37 cellular contexts compared by ENCODE assay signal in the genomic region with DNA sequence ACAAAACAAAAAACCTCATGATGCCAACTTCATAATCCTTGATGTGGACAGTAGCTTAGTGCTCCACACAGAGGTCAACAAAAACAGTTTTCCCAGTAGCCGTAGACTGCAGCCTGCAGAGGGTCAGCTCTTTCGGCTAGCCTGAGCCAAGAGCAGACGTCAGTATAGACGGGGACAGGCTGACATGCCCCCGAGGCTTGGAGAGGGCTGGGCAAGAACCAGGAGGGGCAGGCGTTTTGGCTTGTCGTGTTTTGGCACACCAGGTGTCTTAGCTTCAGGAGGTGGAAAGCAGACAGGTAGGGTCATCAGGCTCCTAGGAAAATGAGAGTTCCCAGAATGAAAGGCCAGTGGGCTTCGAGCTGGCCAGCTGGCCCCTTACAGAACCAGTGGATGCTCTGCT. TPM values are rescaled to one million over a fixed set of nuclear protein-coding genes. Genes with fewer than 3 reads are reported as not detected.
DNase-seq lines count a peak whose midpoint lies in the region; ATAC-seq and TF ChIP-seq lines count a peak whose summit lies in the region.
"Had no signal": no experiment of that assay in that cellular context is flagged by ENCODE, and none has a peak within 500 bp of the region (broad histone marks: within the 10 kb centered on the region; RNA-seq: fewer than 3 reads in every experiment).

No MANE protein-coding gene starts in this region.

- peak overlapping the region; percentile 42; the same call in 1 of the 2 replicates for H3K9ac ChIP-seq in Karpas-422 (ENCODE audit: low read length)
- H3K9ac ChIP-seq: BLaER1 had no signal

- H3K9me2 ChIP-seq in Karpas-422 (replicated peaks; ENCODE audit: insufficient read depth, low read length) (no peaks in the 10 kb centered on the region), OCI-LY7 (ENCODE audit: insufficient read depth, low read length) (no peaks in the 10 kb centered on the region)

- peak overlapping the region; percentile 35 for H3K27ac Mint-ChIP-seq in activated naive CD4-positive, alpha-beta T cell treated with anti-CD3 and anti-CD28 coated beads, Interleukin-2, amount 50 U/mL, for 24 hours
- H3K27ac Mint-ChIP-seq: B cell; CD14-positive monocyte; CD4-positive, alpha-beta T cell; CD8-positive, alpha-beta T cell had no signal

- H3K4me1 ChIP-seq in Karpas-422 (ENCODE audit: low read length) (peaks cover 29% of the 10 kb centered on the region), OCI-LY7 (ENCODE audit: insufficient read depth, low read length, poor library complexity, severe bottlenecking) (peaks cover 12% of the 10 kb centered on the region), spleen (peaks cover 0 to 9% (median 3%) of the 10 kb centered on the region in 6 donors)
- H3K4me1 ChIP-seq: A549, BE2C had no signal

- H2AFZ ChIP-seq in Karpas-422 (ENCODE audit: low read length) (no peak overlapping the region; the same call in 1 of the 2 replicates), OCI-LY7 (ENCODE audit: low read length) (no peak overlapping the region)

- intact Hi-C loops in OCI-LY7 (cut with micrococcal nuclease; ENCODE audit: unreplicated experiment) = no loop called here
- intact Hi-C loops in spleen (cut with DNase I; ENCODE audit: low total_unique reads) = no loop called here

- BruUV-seq in OCI-LY7 (replicated peaks; lab: Mats Ljungman, UMichigan) = no TSS peak

- DNase-seq in activated naive CD4-positive, alpha-beta T cell treated with Interleukin-2 at 50 U/mL for 16 hours = no peak
- DNase-seq in Karpas-422 = no peak
- no peak for DNase-seq in OCI-LY7 (ENCODE audit: low spot score)
- peak; percentile 54 for DNase-seq in spleen
- no peak for DNase-seq in globus pallidus (ENCODE audit: low spot score)
- DNase-seq: 8988T; ACHN; AML-193; BE2C; Caco-2; Calu3; CD4-positive, alpha-beta memory T cell; CD4-positive, alpha-beta T cell; CD4-positive, CD25-positive, alpha-beta regulatory T cell; CD8-positive, alpha-beta memory T cell; CD8-positive, alpha-beta T cell; COR-L47; DMS 273 treated with DMSO at 0.1 percent for 48 hours; DMS153; DMS53; DMS79; DMS79 treated with DMSO at 0.1 percent for 48 hours; DND-41; EL had no signal

- ATAC-seq in HG03095 (IDR thresholded peaks at IDR 0.05; ENCODE audit: unreplicated experiment) (no peak), HG02571 (IDR thresholded peaks at IDR 0.05; ENCODE audit: unreplicated experiment) (no peak)
- ATAC-seq: A549; CD8-positive, alpha-beta T cell had no signal

- H3K4me2 ChIP-seq in Karpas-422 (ENCODE audit: low read depth, low read length, poor library complexity, severe bottlenecking) (peak overlapping the region; percentile 36), OCI-LY7 (ENCODE audit: low read length) (no peak overlapping the region)
- H3K4me2 ChIP-seq: A549 had no signal

- H3K36me3 Mint-ChIP-seq in activated naive CD4-positive, alpha-beta T cell treated with anti-CD3 and anti-CD28 coated beads, Interleukin-2, amount 50 U/mL, for 24 hours = peaks cover 1% of the 10 kb centered on the region
- H3K36me3 Mint-ChIP-seq: CD14-positive monocyte; CD4-positive, alpha-beta memory T cell; CD4-positive, CD25-positive, alpha-beta regulatory T cell; CD8-positive, alpha-beta memory T cell; CD8-positive, alpha-beta T cell had no signal

- H4K20me1 ChIP-seq in Karpas-422 (ENCODE audit: insufficient read depth, low read depth, low read length) = no peaks in the 10 kb centered on the region
- no peaks in the 10 kb centered on the region for H4K20me1 ChIP-seq in OCI-LY7 (ENCODE audit: insufficient read depth, low read length)

- H3K79me2 ChIP-seq in Karpas-422 (ENCODE audit: low read length) = no peaks in the 10 kb centered on the region
- H3K79me2 ChIP-seq in OCI-LY7 (ENCODE audit: insufficient read depth, low read depth, low read length) = no peaks in the 10 kb centered on the region

- WGBS in spleen, 5 donors = 81 to 96% (median 92%) methylated on average over 8 of the region's 8 CpGs

- no peaks in the 10 kb centered on the region for H3K4me1 Mint-ChIP-seq in activated naive CD4-positive, alpha-beta T cell treated with anti-CD3 and anti-CD28 coated beads, Interleukin-2, amount 50 U/mL, for 24 hours
- H3K4me1 Mint-ChIP-seq: CD14-positive monocyte; CD4-positive, alpha-beta memory T cell; CD8-positive, alpha-beta memory T cell had no signal

- peaks cover 7% of the 10 kb centered on the region; the same call in 1 of the 2 replicates for H3K36me3 ChIP-seq in Karpas-422 (ENCODE audit: insufficient read depth, low read length)
- peaks cover 21% of the 10 kb centered on the region; the same call in 1 of the 2 replicates for H3K36me3 ChIP-seq in OCI-LY7 (ENCODE audit: insufficient read depth, low read length)
- H3K36me3 ChIP-seq in spleen = peaks cover 0 to 53% (median 14%) of the 10 kb centered on the region in 6 donors
- H3K36me3 ChIP-seq: BE2C had no signal

- H3K9me3 ChIP-seq in Karpas-422 (ENCODE audit: low read length) (no peaks in the 10 kb centered on the region), OCI-LY7 (ENCODE audit: low read length) (no peaks in the 10 kb centered on the region), spleen (no peaks in the 10 kb centered on the region)
- H3K9me3 ChIP-seq: A549; BE2C; BLaER1; BLaER1 treated with 17β-estradiol and CSF1 and Interleukin-3, amounts not matched to agents 10 nM and 100 nM; Caco-2 had no signal

- H3K27me3 ChIP-seq in Karpas-422 (ENCODE audit: low read length) (no peaks in the 10 kb centered on the region), spleen (replicated peaks in 1 of 7) (no peaks in the 10 kb centered on the region)
- H3K27me3 ChIP-seq: BE2C; BLaER1; BLaER1 treated with 17β-estradiol and CSF1 and Interleukin-3, amounts not matched to agents 10 nM and 100 nM had no signal

- H3K4me3 ChIP-seq in Karpas-422 (ENCODE audit: low read length) (no peak overlapping the region), OCI-LY7 (ENCODE audit: low read depth, low read length, poor library complexity, severe bottlenecking) (no peak overlapping the region), spleen (no peak overlapping the region)
- H3K4me3 ChIP-seq: A549; BLaER1; BLaER1 treated with 17β-estradiol and CSF1 and Interleukin-3, amounts not matched to agents 10 nM and 100 nM had no signal

- no peak for TF ChIP-seq CTCF in OCI-LY7 (conservative IDR thresholded peaks at IDR 0.05; ENCODE audit: low read length)
- TF ChIP-seq CTCF in spleen (IDR thresholded peaks at IDR 0.05 in 8 of 11, conservative IDR thresholded peaks at IDR 0.05 in 3 of 11) = no peak

- H3K9me3 Mint-ChIP-seq in activated naive CD4-positive, alpha-beta T cell treated with anti-CD3 and anti-CD28 coated beads, Interleukin-2, amount 50 U/mL, for 24 hours = no peaks in the 10 kb centered on the region
- H3K9me3 Mint-ChIP-seq: CD4-positive, alpha-beta memory T cell; CD4-positive, alpha-beta T cell; CD8-positive, alpha-beta memory T cell; CD8-positive, alpha-beta T cell had no signal

- no peak for TF ChIP-seq POLR2A in spleen (IDR thresholded peaks at IDR 0.05)

- no peaks in the 10 kb centered on the region for H3K27me3 Mint-ChIP-seq in activated naive CD4-positive, alpha-beta T cell treated with anti-CD3 and anti-CD28 coated beads, Interleukin-2, amount 50 U/mL, for 24 hours
- H3K27me3 Mint-ChIP-seq: B cell; CD4-positive, alpha-beta memory T cell; CD4-positive, alpha-beta T cell had no signal

- no peak overlapping the region for H3K4me3 Mint-ChIP-seq in activated naive CD4-positive, alpha-beta T cell treated with anti-CD3 and anti-CD28 coated beads, Interleukin-2, amount 50 U/mL, for 24 hours
- H3K4me3 Mint-ChIP-seq: B cell; CD14-positive monocyte; CD4-positive, alpha-beta memory T cell; CD4-positive, alpha-beta T cell; CD4-positive, CD25-positive, alpha-beta regulatory T cell; CD8-positive, alpha-beta memory T cell; CD8-positive, alpha-beta T cell had no signal

- H3K27ac ChIP-seq in Karpas-422 (ENCODE audit: low read length) = peak overlapping the region; percentile 84
- H3K27ac ChIP-seq in OCI-LY7 (ENCODE audit: low read depth, low read length, poor library complexity, severe bottlenecking) = peak overlapping the region; percentile 29
- no peak overlapping the region for H3K27ac ChIP-seq in spleen
- H3K27ac ChIP-seq: 22Rv1; A549; BLaER1; BLaER1 treated with 17β-estradiol and CSF1 and Interleukin-3, amounts not matched to agents 10 nM and 100 nM; C4-2B had no signal

- CTCF ChIA-PET in OCI-LY7 (lab: Charles Lee; ENCODE audit: unreplicated experiment) = interaction anchor here (1.4 to 1.5 kb wide), 2 partner anchors 9 to 11 kb away, joined by 3 to 20 read pairs; no protein-coding TSS in a partner anchor

- POLR2A ChIA-PET in OCI-LY7 (lab: Charles Lee) = interaction anchor here (0.6 to 0.7 kb wide), 2 partner anchors 296 to 1480 kb away, joined by 3 read pairs; no protein-coding TSS in a partner anchor

RNA-seq across cellular contexts. Expression of gene CAND2, which starts 21.8 kb away (rescaled TPM):
- total RNA-seq in Karpas-422 (2014; rRNA removed; shearing (Covaris generic); ENCODE audit: low replicate concordance) = 13.0 and 21.6 TPM in 2 replicates
- 8.9 and 11.0 TPM in 2 replicates for total RNA-seq in OCI-LY7 (2014; rRNA removed; shearing (Covaris generic))
- total RNA-seq in OCI-LY7 (2022) = 4.0 and 4.1 TPM in 2 replicates
- 10 to 100 TPM in 1 of 7 donors, 1 to 10 TPM in 6; 4.0 to 12.2 (median 8.0) TPM for total RNA-seq in spleen
- 1 to 10 TPM in 1 of 3 donors, under 1 TPM in 2; 0.78 to 2.6 (median 0.88) TPM for polyA plus RNA-seq in spleen
- total RNA-seq: Caco-2, Calu3 had no signal
- polyA plus RNA-seq: CD14-positive monocyte had no signal

RNA-seq across cellular contexts. Expression of gene RPL32, which starts 23.1 kb away (rescaled TPM):
- 5,091 and 6,020 TPM in 2 replicates for total RNA-seq in Karpas-422 (2014; rRNA removed; shearing (Covaris generic); ENCODE audit: low replicate concordance)
- total RNA-seq in OCI-LY7 (2014; rRNA removed; shearing (Covaris generic)) = 3,339 and 3,717 TPM in 2 replicates
- total RNA-seq in OCI-LY7 (2022) (2,099 and 2,324 TPM in 2 replicates), spleen (1,000 to 10,000 TPM in 6 of 7 donors, 100 to 1,000 TPM in 1; 911 to 1,835 (median 1,346) TPM)
- 1,000 to 10,000 TPM; 3,289 to 6,164 (median 6,022) TPM for polyA plus RNA-seq in spleen

RNA-seq across cellular contexts. Expression of gene TMEM40, which starts 59.2 kb away (rescaled TPM):
- 0.18 and 0.26 TPM in 2 replicates for total RNA-seq in Karpas-422 (2014; rRNA removed; shearing (Covaris generic); ENCODE audit: low replicate concordance)
- total RNA-seq in OCI-LY7 (2014; rRNA removed; shearing (Covaris generic)) = not detected in 2 replicates
- not detected in 2 replicates for total RNA-seq in OCI-LY7 (2022)
- 1 to 10 TPM in 5 of 7 donors, under 1 TPM in 2; 0.56 to 3.8 (median 2.4) TPM for total RNA-seq in spleen
- polyA plus RNA-seq in spleen = 1 to 10 TPM in 1 of 3 donors, under 1 TPM in 2; 0.29 to 1.6 (median 0.59) TPM
- total RNA-seq: A172; A673; B cell; CD4-positive, alpha-beta memory T cell; CD4-positive, alpha-beta T cell; CD8-positive, alpha-beta memory T cell; CD8-positive, alpha-beta T cell; Daoy had no signal
- polyA plus RNA-seq: CD4-positive, alpha-beta memory T cell; CD4-positive, CD25-positive, alpha-beta regulatory T cell; CD8-positive, alpha-beta memory T cell had no signal

Comparison
In these comparisons a context has a peak if more than half of its experiments do, and no peak if none do; other contexts are left out.
1. H3K27ac ChIP-seq: peak in Karpas-422 (single experiment) and OCI-LY7 (single experiment); none in spleen (0 of 8).